In the genomic region with DNA sequence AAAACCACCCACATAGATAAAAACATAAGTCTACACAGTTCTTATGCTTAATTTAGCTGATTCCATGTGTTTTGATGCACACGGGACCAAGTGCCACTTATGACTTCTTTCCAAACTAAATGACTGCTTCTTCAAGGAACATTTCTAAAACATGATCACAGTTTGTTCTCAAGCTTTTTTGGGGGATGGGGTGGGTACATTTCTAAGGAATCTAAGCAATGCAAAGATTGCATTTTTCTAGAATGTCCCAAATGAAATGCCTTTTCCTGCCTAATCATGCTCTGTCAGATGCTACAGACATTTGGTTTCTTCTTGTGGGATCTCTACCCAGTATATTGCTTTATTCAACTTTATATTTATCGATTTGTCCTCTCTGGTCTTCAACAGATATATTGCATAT, we compare ENCODE assay signal across 24 cellular contexts.
DNase-seq lines count a peak whose midpoint lies in the region; ATAC-seq and TF ChIP-seq lines count a peak whose summit lies in the region.
"Had no signal": no experiment of that assay in that cellular context is flagged by ENCODE, and none has a peak within 500 bp of the region (broad histone marks: within the 10 kb centered on the region; RNA-seq: fewer than 3 reads in every experiment).

No MANE protein-coding gene starts in this region.

- no peak for TF ChIP-seq RAD21 in IMR-90 (IDR thresholded peaks at IDR 0.05; ENCODE audit: low read length)

- H2AK9ac ChIP-seq in IMR-90 (replicated peaks; ENCODE audit: low read depth, low read length, poor library complexity), result no peak overlapping the region

- peak overlapping the region; percentile 6; the same call in 1 of the 2 replicates for H3K18ac ChIP-seq in IMR-90 (ENCODE audit: low read depth, low read length)
- H3K18ac ChIP-seq in mesendoderm (ENCODE audit: low read length), result no peak overlapping the region

- H3K4me1 ChIP-seq in ACC112 (ENCODE audit: control insufficient read depth, insufficient read depth, low read length, unreplicated experiment) (peaks cover 13% of the 10 kb centered on the region), IMR-90 (ENCODE audit: control insufficient read depth, insufficient read depth, low read length) (peaks cover 5% of the 10 kb centered on the region; the same call in 1 of the 2 replicates), mesendoderm (ENCODE audit: control insufficient read depth, low read depth, low read length) (no peaks in the 10 kb centered on the region)
- H3K4me1 ChIP-seq: SJCRH30 had no signal

- no peaks in the 10 kb centered on the region for H3K36me3 ChIP-seq in ACC112 (ENCODE audit: insufficient read depth, low read length)
- H3K36me3 ChIP-seq in IMR-90 (ENCODE audit: control insufficient read depth, insufficient read depth, low read length), result no peaks in the 10 kb centered on the region
- H3K36me3 ChIP-seq in mesendoderm (ENCODE audit: control insufficient read depth, insufficient read depth, low read length), result no peaks in the 10 kb centered on the region
- H3K36me3 ChIP-seq: BLaER1 treated with 17β-estradiol and CSF1 and Interleukin-3, amounts not matched to agents 10 nM and 100 nM; lower lobe of right lung; neutrophil; SJCRH30 had no signal

- H2BK20ac ChIP-seq in IMR-90 (ENCODE audit: low read depth, low read length), result no peak overlapping the region

- no peaks in the 10 kb centered on the region for H3K27me3 ChIP-seq in ACC112 (ENCODE audit: insufficient read depth, low read length)
- H3K27me3 ChIP-seq in IMR-90 (ENCODE audit: control insufficient read depth, insufficient read depth, low read length), result no peaks in the 10 kb centered on the region
- H3K27me3 ChIP-seq in mesendoderm (ENCODE audit: insufficient read depth, low read length, poor library complexity), result no peaks in the 10 kb centered on the region
- H3K27me3 ChIP-seq: BLaER1 treated with 17β-estradiol and CSF1 and Interleukin-3, amounts not matched to agents 10 nM and 100 nM; dorsolateral prefrontal cortex; neutrophil; SJCRH30 had no signal

- H2AFZ ChIP-seq in ACC112 (ENCODE audit: low read length, unreplicated experiment), result peak overlapping the region; percentile 91
- H2AFZ ChIP-seq in IMR-90 (replicated peaks; ENCODE audit: low read length, poor library complexity), result no peak overlapping the region
- H2AFZ ChIP-seq: PC-9 had no signal

- H3K9me3 Mint-ChIP-seq in activated CD4-positive, alpha-beta memory T cell treated with anti-CD3 and anti-CD28 coated beads for 36 hours, result no peaks in the 10 kb centered on the region
- H3K9me3 Mint-ChIP-seq: activated naive CD8-positive, alpha-beta T cell treated with anti-CD3 and anti-CD28 coated beads, Interleukin-2, amount 10 ng/mL, durations not matched to agents 7 days and 5 days had no signal

- no peak overlapping the region for H3K4me3 Mint-ChIP-seq in activated CD4-positive, alpha-beta memory T cell treated with anti-CD3 and anti-CD28 coated beads for 36 hours
- H3K4me3 Mint-ChIP-seq: activated naive CD8-positive, alpha-beta T cell treated with anti-CD3 and anti-CD28 coated beads, Interleukin-2, amount 10 ng/mL, durations not matched to agents 7 days and 5 days; activated T-helper 17 cell treated with anti-CD3 and anti-CD28 coated beads, Interleukin-2, amount 50 U/mL, for 72 hours; stimulated activated naive CD8-positive, alpha-beta T cell treated with anti-CD3 and anti-CD28 coated beads, Interleukin-15, amount 100 ng/mL, for 72 hours; T-helper 17 cell; type B pancreatic cell had no signal

- H3K79me2 ChIP-seq in ACC112 (ENCODE audit: control insufficient read depth, insufficient read depth, low read length, unreplicated experiment) (no peaks in the 10 kb centered on the region), mesendoderm (ENCODE audit: control insufficient read depth, insufficient read depth, low read length) (no peaks in the 10 kb centered on the region)

- no peak overlapping the region for H3K27ac Mint-ChIP-seq in activated CD4-positive, alpha-beta memory T cell treated with anti-CD3 and anti-CD28 coated beads for 36 hours
- H3K27ac Mint-ChIP-seq: activated naive CD8-positive, alpha-beta T cell treated with anti-CD3 and anti-CD28 coated beads, Interleukin-2, amount 10 ng/mL, durations not matched to agents 7 days and 5 days; activated T-helper 17 cell treated with anti-CD3 and anti-CD28 coated beads, Interleukin-2, amount 50 U/mL, for 72 hours; stimulated activated naive CD8-positive, alpha-beta T cell treated with anti-CD3 and anti-CD28 coated beads, Interleukin-15, amount 100 ng/mL, for 72 hours; T-helper 17 cell; type B pancreatic cell had no signal

- H2BK120ac ChIP-seq in IMR-90 (ENCODE audit: low read depth, low read length), result peak overlapping the region; percentile 61
- no peak overlapping the region for H2BK120ac ChIP-seq in mesendoderm (ENCODE audit: low read depth, low read length)

- ATAC-seq in IMR-90 (ENCODE audit: low read depth) (peak; percentile 67), HG03139 (IDR thresholded peaks at IDR 0.05; ENCODE audit: unreplicated experiment) (no peak)
- ATAC-seq: activated T-helper 17 cell treated with anti-CD3 and anti-CD28 coated beads, Interleukin-2, amount 50 U/mL, for 72 hours; lower lobe of right lung; stimulated activated naive CD8-positive, alpha-beta T cell treated with anti-CD3 and anti-CD28 coated beads, Interleukin-15, amount 100 ng/mL, for 72 hours; T-helper 17 cell had no signal

- POLR2A ChIA-PET in IMR-90 (lab: Charles Lee; ENCODE audit: unreplicated experiment), result no interaction called here
- POLR2A ChIA-PET in activated CD4-positive, alpha-beta memory T cell treated with anti-CD3 and anti-CD28 coated beads for 36 hours (lab: Charles Lee), result no interaction called here

- no peak overlapping the region for H3K4ac ChIP-seq in IMR-90 (ENCODE audit: low read depth, low read length)
- no peak overlapping the region for H3K4ac ChIP-seq in mesendoderm (ENCODE audit: low read depth, low read length)

- no peak overlapping the region for H3K14ac ChIP-seq in IMR-90 (replicated peaks; ENCODE audit: low read depth, low read length)

- no peaks in the 10 kb centered on the region for H3K27me3 Mint-ChIP-seq in activated CD4-positive, alpha-beta memory T cell treated with anti-CD3 and anti-CD28 coated beads for 36 hours
- H3K27me3 Mint-ChIP-seq: activated naive CD8-positive, alpha-beta T cell treated with anti-CD3 and anti-CD28 coated beads, Interleukin-2, amount 10 ng/mL, durations not matched to agents 7 days and 5 days; activated T-helper 17 cell treated with anti-CD3 and anti-CD28 coated beads, Interleukin-2, amount 50 U/mL, for 72 hours; stimulated activated naive CD8-positive, alpha-beta T cell treated with anti-CD3 and anti-CD28 coated beads, Interleukin-15, amount 100 ng/mL, for 72 hours; T-helper 17 cell had no signal

- intact Hi-C loops in IMR-90 (cut with micrococcal nuclease), result no loop called here
- intact Hi-C loops in activated CD4-positive, alpha-beta memory T cell treated with anti-CD3 and anti-CD28 coated beads for 36 hours (cut with micrococcal nuclease), result no loop called here

- peak; percentile 37 for DNase-seq in IMR-90
- peak; percentile 49 for DNase-seq in dedifferentiated amniotic fluid mesenchymal stem cell (ENCODE audit: extremely low spot score)
- peak; percentile 51 for DNase-seq in mesendoderm
- DNase-seq in activated CD4-positive, alpha-beta memory T cell treated with anti-CD3 and anti-CD28 coated beads for 36 hours, result no peak
- DNase-seq in stimulated activated CD4-positive, alpha-beta T cell treated with anti-CD3 and anti-CD28 coated beads, Interleukin-15, amount 100 ng/mL, for 24 hours, result no peak
- no peak for DNase-seq in NCI-H524 treated with DMSO at 0.1 percent for 48 hours (lab: John Stamatoyannopoulos, UW)
- DNase-seq: activated CD4-positive, alpha-beta T cell treated with anti-CD3 and anti-CD28 coated beads for 48 hours; activated naive CD8-positive, alpha-beta T cell treated with anti-CD3 and anti-CD28 coated beads, Interleukin-2, amount 10 ng/mL, durations not matched to agents 7 days and 5 days; dorsolateral prefrontal cortex; hypothalamus; kidney; lower lobe of right lung; NCI-H1092 treated with DMSO at 0.1 percent for 48 hours; NCI-H2029; PC-9; SJCRH30; stimulated activated naive CD8-positive, alpha-beta T cell treated with anti-CD3 and anti-CD28 coated beads, Interleukin-15, amount 100 ng/mL, for 72 hours; T-helper 17 cell had no signal

- no peak overlapping the region for H3K56ac ChIP-seq in IMR-90 (ENCODE audit: extremely low read depth, insufficient read depth, low read length)
- H3K56ac ChIP-seq in mesendoderm (ENCODE audit: low read length), result no peak overlapping the region

- H3K9me3 ChIP-seq in IMR-90 (ENCODE audit: control insufficient read depth, insufficient read depth, low read length), result no peaks in the 10 kb centered on the region
- H3K9me3 ChIP-seq: BLaER1 treated with 17β-estradiol and CSF1 and Interleukin-3, amounts not matched to agents 10 nM and 100 nM; lower lobe of right lung; neutrophil; SJCRH30 had no signal

- no peak overlapping the region; the same call in 1 of the 2 replicates for H4K5ac ChIP-seq in IMR-90 (ENCODE audit: low read depth, low read length)
- no peak overlapping the region for H4K5ac ChIP-seq in mesendoderm (ENCODE audit: low read length)

- TF ChIP-seq POLR2A in IMR-90 (IDR thresholded peaks at IDR 0.05; ENCODE audit: low read depth, low read length), result no peak

- H3K23ac ChIP-seq in IMR-90 (ENCODE audit: low read depth, low read length) (no peak overlapping the region; the same call in 1 of the 2 replicates), mesendoderm (ENCODE audit: low read length) (no peak overlapping the region)

- H3K9ac ChIP-seq in IMR-90 (ENCODE audit: low read depth, low read length), result no peak overlapping the region
- no peak overlapping the region for H3K9ac ChIP-seq in mesendoderm (ENCODE audit: low read length)
- H3K9ac ChIP-seq: BLaER1 treated with 17β-estradiol and CSF1 and Interleukin-3, amounts not matched to agents 10 nM and 100 nM had no signal

- H3K4me2 ChIP-seq in IMR-90 (ENCODE audit: low read depth, low read length) (peak overlapping the region; percentile 2; the same call in 1 of the 2 replicates), mesendoderm (ENCODE audit: low read length) (no peak overlapping the region)
- H3K4me2 ChIP-seq: PC-9 had no signal

- H4K20me1 ChIP-seq in IMR-90 (ENCODE audit: insufficient read depth, low read length), result no peaks in the 10 kb centered on the region
- H4K20me1 ChIP-seq: BLaER1 treated with 17β-estradiol and CSF1 and Interleukin-3, amounts not matched to agents 10 nM and 100 nM had no signal

- H3K27ac ChIP-seq in ACC112 (ENCODE audit: low read depth, low read length) (peak overlapping the region; percentile 59), IMR-90 (ENCODE audit: insufficient read depth, low read length) (no peak overlapping the region), mesendoderm (ENCODE audit: low read depth, low read length) (no peak overlapping the region)
- H3K27ac ChIP-seq: BLaER1 treated with 17β-estradiol and CSF1 and Interleukin-3, amounts not matched to agents 10 nM and 100 nM; dorsolateral prefrontal cortex; lower lobe of right lung; neutrophil; PC-9; SJCRH30 had no signal

- H3K79me1 ChIP-seq in IMR-90 (ENCODE audit: low read depth in 1 of 2, low read length in 2 of 2) (no peaks in the 10 kb centered on the region), mesendoderm (ENCODE audit: low read length) (no peaks in the 10 kb centered on the region)

- H3K9me1 ChIP-seq in IMR-90 (ENCODE audit: insufficient read depth, low read length), result no peaks in the 10 kb centered on the region

- no peak overlapping the region for H4K91ac ChIP-seq in IMR-90 (ENCODE audit: insufficient read depth, low read depth, low read length)

- no peak overlapping the region for H2BK15ac ChIP-seq in IMR-90 (ENCODE audit: low read depth, low read length)
- no peak overlapping the region for H2BK15ac ChIP-seq in mesendoderm (replicated peaks; ENCODE audit: low read depth)

- H4K8ac ChIP-seq in IMR-90 (ENCODE audit: low read depth in 2 of 2, low read length in 2 of 2) (no peak overlapping the region), mesendoderm (ENCODE audit: low read depth, low read length) (no peak overlapping the region)

- CTCF ChIA-PET in IMR-90 (lab: Yijun Ruan, JAX), result no interaction called here
- CTCF ChIA-PET in activated CD4-positive, alpha-beta memory T cell treated with anti-CD3 and anti-CD28 coated beads for 36 hours (lab: Charles Lee), result no interaction called here

- dilution Hi-C loops in IMR-90 (cut with HindIII; ENCODE audit: low sequenced_read_pairs, unreplicated experiment), result no loop called here

- no peak overlapping the region for H2AK5ac ChIP-seq in IMR-90 (ENCODE audit: low read depth, low read length)
- H2AK5ac ChIP-seq in mesendoderm (ENCODE audit: low read length), result no peak overlapping the region

- H3K36me3 Mint-ChIP-seq in activated CD4-positive, alpha-beta memory T cell treated with anti-CD3 and anti-CD28 coated beads for 36 hours, result no peaks in the 10 kb centered on the region
- H3K36me3 Mint-ChIP-seq: activated naive CD8-positive, alpha-beta T cell treated with anti-CD3 and anti-CD28 coated beads, Interleukin-2, amount 10 ng/mL, durations not matched to agents 7 days and 5 days; type B pancreatic cell had no signal

- BruUV-seq in IMR-90 (replicated peaks; lab: Mats Ljungman, UMichigan), result no TSS peak

- WGBS in IMR-90 (ENCODE audit: extremely low coverage in 2 of 2, insufficient read length in 1 of 2), 2 experiments, result no CpG with 5 or more reads among the region's 2 CpGs
- WGBS in mesendoderm (ENCODE audit: extremely low coverage, insufficient coverage, low lambda C conversion rate), result no CpG with 5 or more reads among the region's 2 CpGs

- no peak for TF ChIP-seq CTCF in IMR-90 (conservative IDR thresholded peaks at IDR 0.05; ENCODE audit: low read depth, low read length)

- H3K4me3 ChIP-seq in ACC112 (ENCODE audit: low read depth, low read length), result no peak overlapping the region
- H3K4me3 ChIP-seq in IMR-90 (ENCODE audit: insufficient read depth, low read depth, low read length), result no peak overlapping the region
- no peak overlapping the region for H3K4me3 ChIP-seq in mesendoderm (ENCODE audit: low read length)
- H3K4me3 ChIP-seq: BLaER1 treated with 17β-estradiol and CSF1 and Interleukin-3, amounts not matched to agents 10 nM and 100 nM; dorsolateral prefrontal cortex; lower lobe of right lung; PC-9; SJCRH30 had no signal

- peak overlapping the region; percentile 2 for H2BK5ac ChIP-seq in IMR-90 (ENCODE audit: low read depth, low read length, poor library complexity, severe bottlenecking)
- no peak overlapping the region for H2BK5ac ChIP-seq in mesendoderm (ENCODE audit: low read length)

- no peaks in the 10 kb centered on the region for H3K4me1 Mint-ChIP-seq in activated CD4-positive, alpha-beta memory T cell treated with anti-CD3 and anti-CD28 coated beads for 36 hours (ENCODE audit: low read depth)
- H3K4me1 Mint-ChIP-seq: activated naive CD8-positive, alpha-beta T cell treated with anti-CD3 and anti-CD28 coated beads, Interleukin-2, amount 10 ng/mL, durations not matched to agents 7 days and 5 days; activated T-helper 17 cell treated with anti-CD3 and anti-CD28 coated beads, Interleukin-2, amount 50 U/mL, for 72 hours; stimulated activated naive CD8-positive, alpha-beta T cell treated with anti-CD3 and anti-CD28 coated beads, Interleukin-15, amount 100 ng/mL, for 72 hours; T-helper 17 cell had no signal

- in situ Hi-C loops in IMR-90 (cut with MboI; ENCODE audit: low sequenced_read_pairs), result no loop called here

Comparison
In these comparisons a context has a peak if more than half of its experiments do, and no peak if none do; other contexts are left out.
1. DNase-seq: peak in IMR-90 (single experiment), dedifferentiated amniotic fluid mesenchymal stem cell (single experiment) and mesendoderm (single experiment); none in activated CD4-positive, alpha-beta memory T cell treated with anti-CD3 and anti-CD28 coated beads for 36 hours (single experiment), stimulated activated CD4-positive, alpha-beta T cell treated with anti-CD3 and anti-CD28 coated beads, Interleukin-15, amount 100 ng/mL, for 24 hours (single experiment) and NCI-H524 treated with DMSO at 0.1 percent for 48 hours (single experiment).